Comparison of ENCODE assay signal across 19 cellular contexts in the genomic region with DNA sequence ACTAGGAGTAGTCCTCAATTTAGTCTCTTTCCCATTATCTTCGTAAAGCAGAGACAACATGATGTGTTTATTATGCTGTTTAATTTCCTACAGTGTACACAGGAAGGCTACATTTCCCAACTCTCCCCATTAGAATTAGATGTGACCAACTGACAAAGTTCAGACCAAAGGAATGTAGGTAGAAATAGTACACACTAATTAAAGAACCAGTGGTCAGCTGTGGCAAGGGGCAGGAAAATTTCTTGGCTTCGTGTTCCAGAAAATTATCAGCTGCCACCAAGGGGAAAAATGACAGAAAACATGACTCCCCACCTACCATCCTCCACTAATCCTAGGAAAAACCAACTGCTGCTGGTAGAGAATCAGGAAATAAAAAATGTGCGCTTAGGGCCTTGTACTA.
"Had no signal": no experiment of that assay in that cellular context is flagged by ENCODE, and none has a peak within 500 bp of the region (broad histone marks: within the 10 kb centered on the region; RNA-seq: fewer than 3 reads in every experiment).

No MANE protein-coding gene starts in this region.

- H3K27me3 ChIP-seq: MG63, SJSA1 had no signal

- H3K27ac ChIP-seq: SJSA1, SK-N-MC had no signal

- H3K4me3 ChIP-seq: MG63, SJSA1, SK-N-MC had no signal

- H3K9me3 ChIP-seq: MG63, SJSA1 had no signal

- DNase-seq: Karpas-422, KG1, MG63, NCI-H1092, NCI-H1105 treated with DMSO at 0.1 percent for 48 hours, NCI-H1417 treated with DMSO at 0.1 percent for 48 hours, NCI-H146, NCI-H1694 treated with DMSO at 0.1 percent for 48 hours, NCI-H1930, NCI-H2081, NCI-H2107, NCI-H2227 treated with DMSO at 0.1 percent for 48 hours, NCI-H524, NCI-H748 treated with DMSO at 0.1 percent for 48 hours, Right ventricle myocardium superior, RPMI8226, SIG-M5 had no signal

- H3K36me3 ChIP-seq: MG63, SJSA1 had no signal
